ENCODE assay signal across 13 cellular contexts in the genomic region with DNA sequence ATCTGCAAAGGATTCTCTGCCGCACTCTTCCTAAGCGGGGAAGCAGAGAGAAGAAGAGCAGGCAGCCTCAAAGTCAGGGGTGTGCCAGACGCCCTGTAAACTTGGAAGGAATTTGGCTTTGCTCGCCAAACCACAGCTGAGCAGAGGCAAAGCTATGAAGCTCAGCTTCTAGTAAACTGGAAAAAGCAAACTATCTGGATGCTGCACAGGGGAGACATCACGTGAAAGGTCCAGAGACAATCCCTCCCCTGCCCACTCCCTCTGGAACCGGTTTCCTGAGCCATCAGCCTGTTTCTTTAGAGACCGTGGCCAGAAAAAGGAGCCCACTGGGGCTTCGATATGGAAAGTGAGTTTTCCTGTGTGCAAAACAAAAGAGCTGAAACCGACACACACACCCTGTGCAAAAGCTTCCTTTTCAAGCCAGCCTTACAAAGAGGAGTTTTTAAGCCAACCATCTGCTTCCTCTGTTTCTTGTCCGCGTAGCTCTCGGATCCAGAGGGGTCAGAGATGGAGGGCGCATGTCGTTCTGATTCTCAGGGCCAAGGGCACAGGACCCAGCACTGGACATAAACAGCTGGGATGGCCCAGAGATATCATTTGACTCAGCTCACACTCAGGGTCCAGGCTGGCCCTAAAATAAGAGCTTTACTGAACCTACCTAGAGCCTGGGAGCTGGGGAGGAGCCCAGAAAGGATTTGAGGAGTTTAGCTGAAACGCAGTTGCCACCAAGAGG. TPM values are rescaled to one million over a fixed set of nuclear protein-coding genes. Genes with fewer than 3 reads are reported as not detected.
A peak's percentile ranks its signal among the peaks of the same experiment; 100 is the strongest.
DNase-seq lines count a peak whose midpoint lies in the region; ATAC-seq, FAIRE-seq and TF ChIP-seq lines count a peak whose summit lies in the region.
"Had no signal": no experiment of that assay in that cellular context is flagged by ENCODE, and none has a peak within 500 bp of the region (broad histone marks: within the 10 kb centered on the region; RNA-seq: fewer than 3 reads in every experiment).

No MANE protein-coding gene starts in this region.

- H3K4me3 ChIP-seq in AG10803 (ENCODE audit: low read length) (peak overlapping the region; percentile 42), gastroesophageal sphincter (peak overlapping the region in 1 of 2 donors; percentile 5), pancreas (no peak overlapping the region)
- H3K4me3 ChIP-seq: SJSA1 had no signal

- H3K36me3 ChIP-seq in gastroesophageal sphincter, result no peaks in the 10 kb centered on the region
- no peaks in the 10 kb centered on the region for H3K36me3 ChIP-seq in pancreas
- H3K36me3 ChIP-seq: SJSA1 had no signal

- H3K27me3 Mint-ChIP-seq in activated naive CD8-positive, alpha-beta T cell treated with anti-CD3 and anti-CD28 coated beads for 36 hours, result no peaks in the 10 kb centered on the region
- H3K27me3 Mint-ChIP-seq in endothelial cell (ENCODE audit: unreplicated experiment), result peaks cover 2% of the 10 kb centered on the region
- H3K27me3 Mint-ChIP-seq: memory B cell had no signal

- H3K27ac Mint-ChIP-seq in activated naive CD8-positive, alpha-beta T cell treated with anti-CD3 and anti-CD28 coated beads for 36 hours, result peak overlapping the region; percentile 51
- no peak overlapping the region for H3K27ac Mint-ChIP-seq in endothelial cell (ENCODE audit: unreplicated experiment)
- H3K27ac Mint-ChIP-seq: memory B cell had no signal

- no peak overlapping the region for H3K4me3 Mint-ChIP-seq in activated naive CD8-positive, alpha-beta T cell treated with anti-CD3 and anti-CD28 coated beads for 36 hours
- H3K4me3 Mint-ChIP-seq in endothelial cell (ENCODE audit: unreplicated experiment), result no peak overlapping the region
- H3K4me3 Mint-ChIP-seq: memory B cell had no signal

- H3K4me1 ChIP-seq in gastroesophageal sphincter (peaks cover 0 to 56% (median 42%) of the 10 kb centered on the region in 3 donors), pancreas (no peaks in the 10 kb centered on the region)
- H3K4me1 ChIP-seq: SJSA1 had no signal

- no peak for FAIRE-seq in pancreas (lab: Jason Lieb, UNC)

- ATAC-seq in gastroesophageal sphincter, result peak; percentile 49
- ATAC-seq in pancreas, result peak in 3 of 4 donors; percentile 25 to 44 (median 26)
- no peak for ATAC-seq in HG03571 (IDR thresholded peaks at IDR 0.05; ENCODE audit: unreplicated experiment)

- no peak for TF ChIP-seq EP300 in gastroesophageal sphincter (IDR thresholded peaks at IDR 0.05)

- peak; percentile 80 for DNase-seq in AG10803 (ENCODE audit: low read depth)
- DNase-seq in activated naive CD8-positive, alpha-beta T cell treated with anti-CD3 and anti-CD28 coated beads for 36 hours, result no peak
- peak in 1 of 6 donors; percentile 5 for DNase-seq in pancreas
- no peak for DNase-seq in cerebellar cortex (ENCODE audit: low spot score)
- no peak for DNase-seq in NCI-H1417 treated with DMSO at 0.1 percent for 48 hours (lab: John Stamatoyannopoulos, UW)
- DNase-seq in endothelial cell (ENCODE audit: low spot score), result no peak
- DNase-seq: effector memory CD4-positive, alpha-beta T cell; HCEC 1CT; NCI-H2171 treated with DMSO at 0.1 percent for 48 hours had no signal

- peaks cover 14% of the 10 kb centered on the region for H3K36me3 Mint-ChIP-seq in activated naive CD8-positive, alpha-beta T cell treated with anti-CD3 and anti-CD28 coated beads for 36 hours
- H3K36me3 Mint-ChIP-seq in endothelial cell (ENCODE audit: low read depth, unreplicated experiment), result peaks cover 7% of the 10 kb centered on the region

- peaks cover 8% of the 10 kb centered on the region for H3K9me3 Mint-ChIP-seq in activated naive CD8-positive, alpha-beta T cell treated with anti-CD3 and anti-CD28 coated beads for 36 hours
- H3K9me3 Mint-ChIP-seq in endothelial cell (ENCODE audit: unreplicated experiment), result no peaks in the 10 kb centered on the region
- H3K9me3 Mint-ChIP-seq: memory B cell had no signal

- TF ChIP-seq CTCF in AG10803 (conservative IDR thresholded peaks at IDR 0.05; ENCODE audit: low read length) (no peak; the same call in 1 of the 2 replicates), gastroesophageal sphincter (IDR thresholded peaks at IDR 0.05) (no peak), pancreas (IDR thresholded peaks at IDR 0.05) (no peak), endothelial cell (IDR thresholded peaks at IDR 0.05; ENCODE audit: unreplicated experiment) (no peak)

- no peaks in the 10 kb centered on the region for H3K4me1 Mint-ChIP-seq in activated naive CD8-positive, alpha-beta T cell treated with anti-CD3 and anti-CD28 coated beads for 36 hours
- no peaks in the 10 kb centered on the region for H3K4me1 Mint-ChIP-seq in endothelial cell (ENCODE audit: unreplicated experiment)
- H3K4me1 Mint-ChIP-seq: memory B cell had no signal

- TF ChIP-seq POLR2A in gastroesophageal sphincter (IDR thresholded peaks at IDR 0.05), result no peak

- WGBS in gastroesophageal sphincter (ENCODE audit: low coverage in 1 of 2), 2 donors, result 1 to 14% methylated on average over 5 to 10 of the region's 15 CpGs
- 78 to 83% methylated on average over 15 of the region's 15 CpGs for WGBS in pancreas, 2 donors

- H3K27me3 ChIP-seq in gastroesophageal sphincter (no peaks in the 10 kb centered on the region), pancreas (no peaks in the 10 kb centered on the region)
- H3K27me3 ChIP-seq: SJSA1 had no signal

- intact Hi-C loops in pancreas (cut with DNase I), result no loop called here

- H3K27ac ChIP-seq in gastroesophageal sphincter (peak overlapping the region; percentile 10 to 88 (median 83)), pancreas (no peak overlapping the region)
- H3K27ac ChIP-seq: SJSA1 had no signal

- H3K9me3 ChIP-seq in gastroesophageal sphincter, result no peaks in the 10 kb centered on the region
- no peaks in the 10 kb centered on the region for H3K9me3 ChIP-seq in pancreas
- H3K9me3 ChIP-seq: SJSA1 had no signal

RNA-seq across cellular contexts. Expression of a gene that starts 58.2 kb away (rescaled TPM):
- total RNA-seq in activated naive CD8-positive, alpha-beta T cell treated with anti-CD3 and anti-CD28 coated beads for 36 hours, result 10 to 100 TPM; 46.8 to 48.5 TPM
- total RNA-seq in gastroesophageal sphincter (10 to 100 TPM; 17.4 to 36.4 (median 21.7) TPM), pancreas (10 to 100 TPM in 5 of 6 donors, 1 to 10 TPM in 1; 9.0 to 16.6 (median 12.6) TPM), endothelial cell (ENCODE audit: unreplicated experiment) (30.7 TPM)
- 10 to 100 TPM in 1 of 2 donors, 1 to 10 TPM in 1; 7.7 to 10.5 TPM for polyA plus RNA-seq in pancreas

RNA-seq across cellular contexts. Expression of a gene that starts 58.8 kb away (rescaled TPM):
- 10 to 100 TPM; 38.1 to 40.2 TPM for total RNA-seq in activated naive CD8-positive, alpha-beta T cell treated with anti-CD3 and anti-CD28 coated beads for 36 hours
- 10 to 100 TPM; 11.6 to 39.1 (median 24.8) TPM for total RNA-seq in gastroesophageal sphincter
- total RNA-seq in pancreas, result 1 to 10 TPM; 2.5 to 6.1 (median 4.5) TPM
- 1 to 10 TPM; 6.8 to 8.4 TPM for polyA plus RNA-seq in pancreas
- 21.7 TPM for total RNA-seq in endothelial cell (ENCODE audit: unreplicated experiment)

Comparison
In these comparisons a context has a peak if more than half of its experiments do, and no peak if none do; other contexts are left out.
1. H3K27ac ChIP-seq: peak in gastroesophageal sphincter (4 of 4); none in pancreas (0 of 4).